8 cellular contexts compared by ENCODE assay signal in the genomic region with DNA sequence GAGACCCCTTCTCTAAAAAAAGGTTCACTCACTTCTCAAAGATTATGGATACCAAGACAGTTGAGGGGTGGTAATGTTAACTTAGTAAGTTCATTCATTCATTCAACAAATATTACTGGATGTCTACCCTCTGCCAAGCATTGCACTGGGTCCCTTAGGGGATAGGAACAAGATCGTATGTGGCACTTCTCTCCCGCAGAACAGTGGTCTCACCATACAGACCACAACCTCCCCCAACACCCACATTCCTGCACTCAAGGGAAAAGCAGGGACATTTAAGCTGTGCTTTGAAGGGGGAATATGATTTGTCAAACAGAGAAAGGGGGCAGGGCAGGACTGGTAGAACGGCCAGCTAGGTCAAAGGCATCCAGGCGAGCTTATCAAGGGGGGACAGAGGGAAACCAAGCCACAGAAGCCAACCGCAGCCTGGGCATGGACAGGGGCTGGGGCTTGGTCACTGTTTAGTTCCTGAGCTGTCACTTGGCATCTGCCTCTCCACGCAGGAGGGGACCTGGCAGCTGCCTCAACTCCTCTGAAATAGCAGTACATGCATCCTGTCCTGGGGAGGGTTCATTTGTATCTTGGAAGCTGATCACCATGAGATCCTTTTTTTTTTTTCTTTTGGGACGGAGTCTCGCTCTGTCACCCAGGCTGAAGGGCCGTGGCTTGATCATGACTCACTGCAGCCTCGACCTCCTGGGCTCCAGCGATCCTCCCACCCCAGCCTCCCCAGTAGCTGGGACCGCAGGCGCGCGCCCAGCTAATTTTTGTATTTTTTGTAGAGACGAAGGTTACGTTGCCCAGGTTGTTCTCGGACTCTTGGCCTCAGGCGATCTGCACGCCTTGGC. TPM values are rescaled to one million over a fixed set of nuclear protein-coding genes. Genes with fewer than 3 reads are reported as not detected.
DNase-seq lines count a peak whose midpoint lies in the region; ATAC-seq, FAIRE-seq and TF ChIP-seq lines count a peak whose summit lies in the region.

No MANE protein-coding gene starts in this region.

- H3K4me2 ChIP-seq in MM.1S (ENCODE audit: low read depth, low read length): peak overlapping the region; percentile 95
- no peak overlapping the region for H3K4me2 ChIP-seq in neural cell (ENCODE audit: low read length)

- H3K4me3 ChIP-seq in MM.1S (ENCODE audit: low read length) (peak overlapping the region; percentile 64), choroid plexus epithelial cell (ENCODE audit: low read depth, low read length) (peak overlapping the region; percentile 57), neural cell (ENCODE audit: low read length) (peak overlapping the region; percentile 68), WERI-Rb-1 (ENCODE audit: low read depth, low read length) (no peak overlapping the region)

- H3K27me3 ChIP-seq in MM.1S (replicated peaks; ENCODE audit: insufficient read depth, low read length): peaks cover 26% of the 10 kb centered on the region
- H3K27me3 ChIP-seq in neural cell (ENCODE audit: insufficient read depth, low read depth, low read length): no peaks in the 10 kb centered on the region
- peaks cover 10% of the 10 kb centered on the region for H3K27me3 ChIP-seq in WERI-Rb-1 (ENCODE audit: insufficient read depth, low read depth, severe bottlenecking)

- no peak for TF ChIP-seq RAD21 in neural cell (conservative IDR thresholded peaks at IDR 0.05)

- no peaks in the 10 kb centered on the region for H4K20me1 ChIP-seq in MM.1S (ENCODE audit: insufficient read depth, low read length)
- peaks cover 19% of the 10 kb centered on the region for H4K20me1 ChIP-seq in neural cell (ENCODE audit: insufficient read depth)

- no peaks in the 10 kb centered on the region for H3K9me3 ChIP-seq in MM.1S (replicated peaks; ENCODE audit: insufficient read depth, low read length)
- no peaks in the 10 kb centered on the region for H3K9me3 ChIP-seq in neural cell (ENCODE audit: low read length)
- H3K9me3 ChIP-seq in WERI-Rb-1 (ENCODE audit: severe bottlenecking): no peaks in the 10 kb centered on the region

- H3K79me2 ChIP-seq in MM.1S (ENCODE audit: low read length) (no peaks in the 10 kb centered on the region), neural cell (replicated peaks; ENCODE audit: insufficient read depth, low read length) (peaks cover 43% of the 10 kb centered on the region)

- peak; percentile 99 for DNase-seq in CMK (ENCODE audit: low read depth)
- no peak for DNase-seq in MM.1S
- no peak for DNase-seq in choroid plexus epithelial cell (ENCODE audit: low read depth)
- DNase-seq in GM19239 (ENCODE audit: insufficient read length, low spot score): no peak
- DNase-seq in NCI-H1105 (lab: John Stamatoyannopoulos, UW): no peak
- no peak for DNase-seq in WERI-Rb-1

- TF ChIP-seq EP300 in neural cell (conservative IDR thresholded peaks at IDR 0.05; ENCODE audit: poor library complexity, severe bottlenecking): no peak

- H3K9ac ChIP-seq in MM.1S (ENCODE audit: low read length): peak overlapping the region; percentile 28; the same call in 1 of the 2 replicates
- peak overlapping the region; percentile 74 for H3K9ac ChIP-seq in neural cell (ENCODE audit: low read length)

- peak overlapping the region; percentile 99 for H2AFZ ChIP-seq in MM.1S (ENCODE audit: low read length)
- H2AFZ ChIP-seq in neural cell (ENCODE audit: low read depth, low read length): no peak overlapping the region

- no peak for ATAC-seq in HG03439 (IDR thresholded peaks at IDR 0.05; ENCODE audit: unreplicated experiment)

- H3K27ac ChIP-seq in MM.1S (ENCODE audit: low read length): no peak overlapping the region
- no peak overlapping the region for H3K27ac ChIP-seq in neural cell (ENCODE audit: low read length)
- H3K27ac ChIP-seq in WERI-Rb-1: no peak overlapping the region

- no peak for FAIRE-seq in GM19239 (lab: Jason Lieb, UNC)

- H3K4me1 ChIP-seq in MM.1S (ENCODE audit: low read length): peaks cover 5% of the 10 kb centered on the region; the same call in 1 of the 2 replicates

- H3F3A ChIP-seq in MM.1S (ENCODE audit: insufficient read depth, low read length): no peaks in the 10 kb centered on the region
- H3F3A ChIP-seq in neural cell (ENCODE audit: insufficient read depth, low read length, poor library complexity, severe bottlenecking): no peaks in the 10 kb centered on the region

- H3K9me2 ChIP-seq in MM.1S (replicated peaks; ENCODE audit: insufficient read depth, low read length) (no peaks in the 10 kb centered on the region), neural cell (ENCODE audit: insufficient read depth, low read length) (no peaks in the 10 kb centered on the region)

- TF ChIP-seq CTCF in MM.1S (IDR thresholded peaks at IDR 0.05; ENCODE audit: low read length) (no peak), choroid plexus epithelial cell (conservative IDR thresholded peaks at IDR 0.05; ENCODE audit: low read depth, low read length) (no peak), neural cell (IDR thresholded peaks at IDR 0.05; ENCODE audit: poor library complexity, severe bottlenecking) (no peak), WERI-Rb-1 (IDR thresholded peaks at IDR 0.05; ENCODE audit: low read depth, low read length) (no peak)

- H3K36me3 ChIP-seq in MM.1S (replicated peaks; ENCODE audit: insufficient read depth, low read length) (no peaks in the 10 kb centered on the region), neural cell (ENCODE audit: insufficient read depth, low read length) (no peaks in the 10 kb centered on the region), WERI-Rb-1 (no peaks in the 10 kb centered on the region)

TF ChIP-seq in neural cell, 6 proteins besides CTCF, POLR2A, EP300 and RAD21:
- TF ChIP-seq SMC3 (conservative IDR thresholded peaks at IDR 0.05; ENCODE audit: poor library complexity): no peak
- TF ChIP-seq REST (IDR thresholded peaks at IDR 0.05; ENCODE audit: borderline replicate concordance): no peak
- TF ChIP-seq EZH2 (IDR thresholded peaks at IDR 0.05; ENCODE audit: borderline replicate concordance, insufficient read depth, low read length, poor library complexity, severe bottlenecking): no peak
- no peak for TF ChIP-seq POLR2AphosphoS5 (IDR thresholded peaks at IDR 0.05)
- TF ChIP-seq TAF1 (IDR thresholded peaks at IDR 0.05; ENCODE audit: low read depth): no peak
- no peak for TF ChIP-seq MXI1 (conservative IDR thresholded peaks at IDR 0.05; ENCODE audit: poor library complexity, severe bottlenecking)

RNA-seq across cellular contexts. Expression of gene CLIP2, which starts 0.9 kb away (rescaled TPM):
- 25.7 and 38.9 TPM in 2 replicates for polyA plus RNA-seq in neural cell
- 130 and 161 TPM in 2 replicates for polyA minus RNA-seq in neural cell

RNA-seq across cellular contexts. Expression of gene RFC2, which starts 34.1 kb away (rescaled TPM):
- 20.9 and 35.3 TPM in 2 replicates for polyA plus RNA-seq in neural cell
- polyA minus RNA-seq in neural cell: 22.7 and 23.4 TPM in 2 replicates
